1 cellular context compared by ENCODE assay signal in the genomic region with DNA sequence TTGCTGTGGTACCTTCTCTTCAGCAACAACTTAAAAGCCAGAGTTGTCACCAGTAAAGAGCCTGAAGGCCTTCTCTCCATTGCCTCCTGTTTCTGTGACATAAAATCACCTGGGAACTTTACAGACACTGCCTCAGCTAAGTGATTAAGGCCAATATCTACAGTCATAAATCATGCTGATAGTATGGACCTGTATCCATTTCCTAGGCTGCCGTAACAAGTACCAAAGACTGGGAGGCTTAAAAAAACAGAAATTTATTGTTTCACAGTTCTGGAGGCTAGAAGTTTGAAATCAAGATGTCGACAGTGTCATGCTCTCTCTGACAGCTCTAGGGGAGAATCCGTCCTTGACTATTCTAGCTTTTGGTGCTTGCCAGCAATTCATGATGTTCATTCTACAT.
TF ChIP-seq lines count a peak whose summit lies in the region.

No MANE protein-coding gene starts in this region.

TF ChIP-seq in HEK293T, 16 proteins besides CTCF, POLR2A, EP300 and RAD21 (continued from another document):
- TF ChIP-seq FOXA1 (IDR thresholded peaks at IDR 0.05): no peak
